In genomic region chr15:48627260-48627969, GRCh38 we compare ENCODE assay signal across 14 cellular contexts. TPM values are rescaled to one million over a fixed set of nuclear protein-coding genes. Genes with fewer than 3 reads are reported as not detected.
DNase-seq lines count a peak whose midpoint lies in the region; ATAC-seq, FAIRE-seq and TF ChIP-seq lines count a peak whose summit lies in the region.
"Had no signal": no experiment of that assay in that cellular context is flagged by ENCODE, and none has a peak within 500 bp of the region (broad histone marks: within the 10 kb centered on the region; RNA-seq: fewer than 3 reads in every experiment).

No MANE protein-coding gene starts in this region.

- no peaks in the 10 kb centered on the region for H4K20me1 ChIP-seq in GM12878 (ENCODE audit: control insufficient read depth, insufficient read depth)

- H2AFZ ChIP-seq in GM12878 (ENCODE audit: control insufficient read depth, low read depth, low read length): no peak overlapping the region

- in situ Hi-C loops in GM12878 (cut with MboI): no loop called here

- H3K4me1 ChIP-seq in GM12878 (ENCODE audit: control insufficient read depth, insufficient read depth, low read length) (no peaks in the 10 kb centered on the region), thyroid gland (peaks cover 23 to 58% of the 10 kb centered on the region in 2 donors)

- no peak for TF ChIP-seq RAD21 in GM12878 (IDR thresholded peaks at IDR 0.05; ENCODE audit: insufficient read depth, low read depth, low read length)

- RAD21 ChIA-PET in GM12878 (lab: Charles Lee; ENCODE audit: unreplicated experiment): interaction anchor here (0.8 to 1.0 kb wide), 2 partner anchors 23 to 225 kb away, joined by 3 to 4 read pairs; no protein-coding TSS in a partner anchor

- SMC1A ChIA-PET in GM12878 (lab: Charles Lee; ENCODE audit: uncharacterized antibody, unreplicated experiment): interaction anchor here (0.6 to 1.4 kb wide), 5 partner anchors 9 to 98 kb away, joined by 3 read pairs; no protein-coding TSS in a partner anchor

- H3K36me3 ChIP-seq in GM12878 (ENCODE audit: control insufficient read depth in 2 of 2, insufficient read depth in 2 of 2, low read length in 1 of 2) (no peaks in the 10 kb centered on the region), thyroid gland (no peaks in the 10 kb centered on the region)

- intact Hi-C loops in GM12878 (cut with micrococcal nuclease; ENCODE audit: unreplicated experiment) (no loop called here), left ventricle myocardium superior (cut with micrococcal nuclease) (no loop called here), thyroid gland (cut with DNase I) (no loop called here)

- WGBS in GM12878 (ENCODE audit: insufficient coverage, insufficient replicate concordance, low lambda C conversion rate, missing lambda C conversion rate): 55% methylated on average over 8 of the region's 8 CpGs
- whole genome bisulfite sequencing in thyroid gland, 2 donors: 41 to 55% methylated on average over 8 of the region's 8 CpGs

- H3K4me2 ChIP-seq in GM12878 (ENCODE audit: control insufficient read depth, insufficient read depth): no peak overlapping the region

- H3K9me3 ChIP-seq in GM12878 (replicated peaks; ENCODE audit: control insufficient read depth, insufficient read depth, low read length) (no peaks in the 10 kb centered on the region), thyroid gland (no peaks in the 10 kb centered on the region)

- no peaks in the 10 kb centered on the region for H3K27me3 ChIP-seq in GM12878 (replicated peaks in 1 of 2; ENCODE audit: control insufficient read depth in 2 of 2, insufficient read depth in 2 of 2, low read length in 1 of 2)
- H3K27me3 ChIP-seq in thyroid gland: no peaks in the 10 kb centered on the region

- no peak overlapping the region for H3K9ac ChIP-seq in GM12878 (ENCODE audit: control insufficient read depth, insufficient read depth, low read length)

- TF ChIP-seq EP300 in GM12878 (IDR thresholded peaks at IDR 0.05; ENCODE audit: borderline replicate concordance in 1 of 2, control insufficient read depth in 1 of 2, low read depth in 2 of 2, low read length in 2 of 2): no peak

- TF ChIP-seq POLR2A in GM12878 (IDR thresholded peaks at IDR 0.05; ENCODE audit: low read depth, low read length) (no peak), thyroid gland (IDR thresholded peaks at IDR 0.05) (no peak)

- no peak for FAIRE-seq in GM12878 (lab: Jason Lieb, UNC)
- FAIRE-seq: A204.1 had no signal

- DNase-seq in NCI-H748 (lab: John Stamatoyannopoulos, UW; ENCODE audit: unreplicated experiment): peak; percentile 43
- DNase-seq in NCI-H748 treated with DMSO at 0.1 percent for 48 hours (lab: John Stamatoyannopoulos, UW): no peak
- DNase-seq in GM12878 (ENCODE audit: low read depth, low spot score): no peak
- DNase-seq in left ventricle myocardium superior: no peak
- DNase-seq in thyroid gland: no peak
- DNase-seq in COLO668 (lab: John Stamatoyannopoulos, UW; ENCODE audit: unreplicated experiment): no peak
- no peak for DNase-seq in SK-N-DZ (ENCODE audit: low spot score)
- DNase-seq in HT-29 (ENCODE audit: low spot score): no peak
- DNase-seq: activated B cell treated with CpG ODN at 0.5 μM for 24 hours; activated T-cell treated with anti-CD3 and anti-CD28 coated beads, Interleukin-2, amount 50 U/mL, for 24 hours; central memory CD4-positive, alpha-beta T cell; hippocampal formation; KBM-7 had no signal

- TF ChIP-seq CTCF in GM12878 (IDR thresholded peaks at IDR 0.05 in 2 of 3, conservative IDR thresholded peaks at IDR 0.05 in 1 of 3; ENCODE audit: control insufficient read depth in 2 of 3, extremely low read depth in 1 of 3, insufficient read depth in 1 of 3, low read depth in 3 of 3, low read length in 3 of 3) (no peak), thyroid gland (IDR thresholded peaks at IDR 0.05) (no peak)

- ATAC-seq in GM12878 (no peak), left ventricle myocardium superior (peak; percentile 32)

- CTCF ChIA-PET in GM12878 (lab: Yijun Ruan, JAX): interaction anchor here (0.7 to 0.9 kb wide), 3 partner anchors 10 to 134 kb away, joined by 3 read pairs; no protein-coding TSS in a partner anchor

- H3K4me3 ChIP-seq in GM12878 (no peak overlapping the region), thyroid gland (replicated peaks in 1 of 3) (no peak overlapping the region)

- POLR2A ChIA-PET in GM12878 (lab: Charles Lee): no interaction called here

- H3K27ac ChIP-seq in GM12878 (ENCODE audit: control insufficient read depth, insufficient read depth) (no peak overlapping the region), thyroid gland (peak overlapping the region; percentile 34 to 61 (median 51))

- BruUV-seq in GM12878 (replicated peaks; lab: Mats Ljungman, UMichigan): no TSS peak

- H3K79me2 ChIP-seq in GM12878 (ENCODE audit: control insufficient read depth, insufficient read depth, low read length): no peaks in the 10 kb centered on the region

TF ChIP-seq in GM12878, 131 proteins besides CTCF, POLR2A, EP300 and RAD21:
- TF ChIP-seq CREB1 (IDR thresholded peaks at IDR 0.05; ENCODE audit: low read depth) (peak; percentile 13; the same call in 1 of the 2 replicates), NFXL1 (IDR thresholded peaks at IDR 0.05; ENCODE audit: borderline replicate concordance) (no peak), ZBTB33 (IDR thresholded peaks at IDR 0.05) (no peak), MTA2 (IDR thresholded peaks at IDR 0.05; ENCODE audit: low read depth) (no peak)

RNA-seq across cellular contexts. Expression of gene FBN1, which starts 18.1 kb away (rescaled TPM):
- 30.8 and 31.4 TPM in 2 replicates for total RNA-seq in GM12878 (2013; cell fraction: nucleolus; rRNA removed)
- 9.8 and 11.2 TPM in 2 replicates for total RNA-seq in GM12878 (2014; rRNA removed)
- total RNA-seq in GM12878 (2014; rRNA removed; fragmentation: Illumina TruSeq; extraction: Trizol): 10.1 and 10.7 TPM in 2 replicates
- total RNA-seq in GM12878 (2021): 12.6 and 15.3 TPM in 2 replicates
- 3.5 TPM for polyA plus RNA-seq in GM12878 (2011; ENCODE audit: low read depth)
- 6.1 and 6.6 TPM in 2 replicates for polyA plus RNA-seq in GM12878 (2011; rRNA removed)
- 5.3 and 5.8 TPM in 2 replicates for polyA plus RNA-seq in GM12878 (2011; cell fraction: cytosol; rRNA removed)
- polyA plus RNA-seq in GM12878 (2011; cell fraction: nucleus; rRNA removed): 12.7 and 15.7 TPM in 2 replicates
- polyA plus RNA-seq in GM12878 (2012): 4.5 and 5.7 TPM in 2 replicates
- polyA plus RNA-seq in GM12878 (2014; fragmentation: Illumina TruSeq; extraction: Trizol): 8.9 and 10.1 TPM in 2 replicates
- polyA plus RNA-seq in GM12878 (2014; fragmentation: Nextera tagmentation; extraction: Ambion mirVana): 1 to 10 TPM; 2.2 to 2.6 TPM
- 5.7 and 7.4 TPM in 2 replicates for polyA plus RNA-seq in GM12878 (2014; rRNA removed)
- 1 to 10 TPM; 3.7 to 3.8 TPM for polyA plus RNA-seq in GM12878 (2016; fragmentation: Nextera tagmentation; extraction: Ambion mirVana)
- 14.2 and 20.3 TPM in 2 replicates for polyA minus RNA-seq in GM12878 (2011; rRNA and poly(A)+ RNA removed)
- polyA minus RNA-seq in GM12878 (2011; cell fraction: cytosol; rRNA and poly(A)+ RNA removed): 5.3 and 5.7 TPM in 2 replicates
- polyA minus RNA-seq in GM12878 (2011; cell fraction: nucleus; rRNA and poly(A)+ RNA removed): 11.2 and 14.3 TPM in 2 replicates
- 27.6 TPM for total RNA-seq in left ventricle myocardium superior
- 100 to 1,000 TPM; 113 to 147 (median 120) TPM for total RNA-seq in thyroid gland
- 8.9 and 11.2 TPM in 2 replicates for polyA plus RNA-seq in SK-N-DZ (2014; cell fraction: cytosol; rRNA removed)
- polyA plus RNA-seq in SK-N-DZ (2014; cell fraction: nucleus; rRNA removed): 8.1 and 14.6 TPM in 2 replicates
- total RNA-seq in HT-29 (2014; rRNA removed; shearing (Covaris generic)): 0.39 and 0.61 TPM in 2 replicates
